Comparison of ENCODE assay signal across 22 cellular contexts in genomic region chr15:89863918-89864317, GRCh38. TPM values are rescaled to one million over a fixed set of nuclear protein-coding genes. Genes with fewer than 3 reads are reported as not detected.
DNase-seq lines count a peak whose midpoint lies in the region; ATAC-seq, FAIRE-seq and TF ChIP-seq lines count a peak whose summit lies in the region.
"Had no signal": no experiment of that assay in that cellular context is flagged by ENCODE, and none has a peak within 500 bp of the region (broad histone marks: within the 10 kb centered on the region; RNA-seq: fewer than 3 reads in every experiment).

No MANE protein-coding gene starts in this region.

- intact Hi-C loops in HepG2 (cut with micrococcal nuclease; ENCODE audit: unreplicated experiment): no loop called here

- H4K20me1 ChIP-seq in HepG2 (ENCODE audit: insufficient read depth, low read length) (no peaks in the 10 kb centered on the region), SK-N-SH (ENCODE audit: insufficient read depth) (no peaks in the 10 kb centered on the region)

- H3K4me3 ChIP-seq in LNCaP clone FGC (ENCODE audit: low read depth, low read length): no peak overlapping the region
- no peak overlapping the region for H3K4me3 ChIP-seq in choroid plexus epithelial cell (ENCODE audit: low read depth, low read length)
- no peak overlapping the region for H3K4me3 ChIP-seq in HepG2 (replicated peaks in 1 of 3; ENCODE audit: insufficient read depth in 1 of 3, low read depth in 2 of 3, low read length in 3 of 3)
- no peak overlapping the region for H3K4me3 ChIP-seq in subcutaneous abdominal adipose tissue (ENCODE audit: low read depth in 1 of 5, low read length in 5 of 5)
- H3K4me3 ChIP-seq in SK-N-SH (ENCODE audit: low read depth in 2 of 2, low read length in 1 of 2): no peak overlapping the region
- H3K4me3 ChIP-seq: coronary artery, heart left ventricle, thyroid gland had no signal

- CTCF ChIA-PET in HepG2 (lab: Yijun Ruan, JAX; ENCODE audit: low intra/inter-chr PET ratio, low total read pairs) (no interaction called here), SK-N-SH (lab: Yijun Ruan, JAX) (interaction anchor here (1.1 to 3.9 kb wide), 3 partner anchors 11 to 103 kb away, joined by 3 to 20 read pairs (median 11); no protein-coding TSS in a partner anchor)

- H3K27ac ChIP-seq in HepG2 (ENCODE audit: extremely low read length, insufficient read depth, low read length) (no peak overlapping the region), subcutaneous abdominal adipose tissue (ENCODE audit: low read depth, low read length) (peak overlapping the region; percentile 30), SK-N-SH (ENCODE audit: low read depth in 2 of 2, low read length in 1 of 2) (no peak overlapping the region)
- H3K27ac ChIP-seq: coronary artery, heart left ventricle, thyroid gland had no signal

- no peaks in the 10 kb centered on the region for H3K79me2 ChIP-seq in HepG2 (ENCODE audit: insufficient read depth, low read length)
- no peaks in the 10 kb centered on the region for H3K79me2 ChIP-seq in SK-N-SH (ENCODE audit: insufficient read depth)

- H3K9me3 ChIP-seq in HepG2 (ENCODE audit: low read length) (no peaks in the 10 kb centered on the region), subcutaneous abdominal adipose tissue (ENCODE audit: control insufficient read depth in 5 of 5, low read length in 5 of 5) (no peaks in the 10 kb centered on the region), SK-N-SH (no peaks in the 10 kb centered on the region)
- H3K9me3 ChIP-seq: BE2C, heart left ventricle, thyroid gland had no signal

- no peak overlapping the region for H3K4me2 ChIP-seq in HepG2 (ENCODE audit: low read depth, low read length)
- H3K4me2 ChIP-seq in SK-N-SH: no peak overlapping the region

- TF ChIP-seq CTCF in LNCaP clone FGC (IDR thresholded peaks at IDR 0.05; ENCODE audit: control insufficient read depth, extremely low read depth, insufficient read depth) (no peak), choroid plexus epithelial cell (conservative IDR thresholded peaks at IDR 0.05; ENCODE audit: low read depth, low read length) (no peak), HepG2 (CRISPR knock-in tag; IDR thresholded peaks at IDR 0.05) (no peak), SK-N-SH (IDR thresholded peaks at IDR 0.05) (no peak)

- no peak for FAIRE-seq in HepG2 (lab: Jason Lieb, UNC)
- FAIRE-seq: H1 had no signal

- BruUV-seq in HepG2 (replicated peaks; lab: Mats Ljungman, UMichigan): no TSS peak

- no peak for TF ChIP-seq POLR2A in HepG2 (IDR thresholded peaks at IDR 0.05; ENCODE audit: insufficient read depth in 1 of 2, low read depth in 2 of 2, low read length in 2 of 2)

- H3K4me1 ChIP-seq in HepG2 (ENCODE audit: insufficient read depth, low read length) (peaks cover 19% of the 10 kb centered on the region), subcutaneous abdominal adipose tissue (ENCODE audit: control insufficient read depth in 5 of 5, insufficient read depth in 5 of 5, low read length in 5 of 5) (peaks cover 0 to 20% (median 12%) of the 10 kb centered on the region in 5 donors), SK-N-SH (ENCODE audit: control insufficient read depth in 1 of 2, insufficient read depth in 2 of 2, low read depth in 1 of 2, low read length in 1 of 2) (peaks cover 0 to 2% of the 10 kb centered on the region in 2 experiments; a peak in 1 of 4 replicates)
- H3K4me1 ChIP-seq: BE2C, thyroid gland had no signal

- H3K27me3 ChIP-seq in HepG2 (ENCODE audit: control insufficient read depth in 1 of 2, insufficient read depth in 2 of 2, low read length in 2 of 2) (no peaks in the 10 kb centered on the region), subcutaneous abdominal adipose tissue (ENCODE audit: control insufficient read depth in 5 of 5, insufficient read depth in 4 of 5, low read length in 5 of 5) (no peaks in the 10 kb centered on the region), SK-N-SH (ENCODE audit: insufficient read depth) (no peaks in the 10 kb centered on the region)
- H3K27me3 ChIP-seq: BE2C, heart left ventricle, thyroid gland had no signal

- H2AFZ ChIP-seq in HepG2 (ENCODE audit: low read length): no peak overlapping the region
- H2AFZ ChIP-seq in SK-N-SH (ENCODE audit: low read depth): no peak overlapping the region

- TF ChIP-seq RAD21 in HepG2 (CRISPR knock-in tag; IDR thresholded peaks at IDR 0.05): no peak
- TF ChIP-seq RAD21 in SK-N-SH (IDR thresholded peaks at IDR 0.05; ENCODE audit: low read length): no peak

- DNase-seq in LNCaP clone FGC (ENCODE audit: low read depth) (peak; percentile 54), choroid plexus epithelial cell (ENCODE audit: low read depth) (peak; percentile 48), HepG2 (ENCODE audit: low spot score) (no peak), NCI-H1092 (lab: John Stamatoyannopoulos, UW) (no peak), SK-N-SH (no peak), cerebellar nuclear complex (lab: John Stamatoyannopoulos, UW) (no peak)
- DNase-seq: activated CD4-positive, alpha-beta T cell treated with anti-CD3 and anti-CD28 coated beads, Interleukin-2, amount 10 ng/mL, durations not matched to agents 7 days and 5 days; activated naive CD8-positive, alpha-beta T cell treated with anti-CD3 and anti-CD28 coated beads for 36 hours; BE2C; endodermal cell; heart left ventricle; left ventricle myocardium superior; NCI-H524; RPMI8226; stimulated activated CD4-positive, alpha-beta T cell treated with anti-CD3 and anti-CD28 coated beads, Interleukin-2, amount 100 ng/mL, for 48 hours; stimulated activated naive CD4-positive, alpha-beta T cell treated with Interleukin-2 at 50 U/mL for 16 hours; T-helper 2 cell; thyroid gland had no signal

- POLR2A ChIA-PET in HepG2 (lab: Yijun Ruan, JAX): no interaction called here
- POLR2A ChIA-PET in SK-N-SH (lab: Yijun Ruan, JAX): no interaction called here

- no peak for ATAC-seq in HepG2
- ATAC-seq: activated T-helper 17 cell treated with anti-CD3 and anti-CD28 coated beads, Interleukin-2, amount 50 U/mL, for 72 hours; heart left ventricle; left ventricle myocardium superior had no signal

- H3F3A ChIP-seq in SK-N-SH (replicated peaks; ENCODE audit: insufficient read depth): no peaks in the 10 kb centered on the region

- H3K9me2 ChIP-seq in SK-N-SH: no peaks in the 10 kb centered on the region

- in situ Hi-C loops in HepG2 (cut with HindIII; ENCODE audit: extremely low pct_ligation_motif_present, low pct_unique_long_range_greater_than_20kb): no loop called here

- TF ChIP-seq EP300 in HepG2 (IDR thresholded peaks at IDR 0.05; ENCODE audit: low read depth in 2 of 2, low read length in 2 of 2) (no peak), HepG2 (CRISPR knock-in tag; IDR thresholded peaks at IDR 0.05; ENCODE audit: borderline replicate concordance) (no peak), SK-N-SH (IDR thresholded peaks at IDR 0.05; ENCODE audit: borderline replicate concordance in 1 of 2, low read depth in 1 of 2, low read length in 1 of 2) (no peak)

- H3K9ac ChIP-seq in HepG2 (ENCODE audit: insufficient read depth, low read depth, low read length) (no peak overlapping the region), subcutaneous abdominal adipose tissue (ENCODE audit: low read length in 5 of 5) (no peak overlapping the region), SK-N-SH (no peak overlapping the region)

- H3K36me3 ChIP-seq in HepG2 (replicated peaks in 1 of 2; ENCODE audit: control insufficient read depth in 1 of 2, insufficient read depth in 2 of 2, low read length in 2 of 2) (peaks cover 3 to 13% of the 10 kb centered on the region in 2 experiments; a peak in 3 of 5 replicates), subcutaneous abdominal adipose tissue (ENCODE audit: control insufficient read depth in 5 of 5, insufficient read depth in 5 of 5, low read length in 5 of 5) (peaks cover 13 to 34% (median 28%) of the 10 kb centered on the region in 5 donors), SK-N-SH (replicated peaks in 1 of 2; ENCODE audit: control insufficient read depth in 1 of 2, insufficient read depth in 2 of 2, low read length in 1 of 2) (peaks cover 44 to 46% of the 10 kb centered on the region in 2 experiments)

RNA-seq across cellular contexts. Expression of gene AP3S2, which starts 29.9 kb away (rescaled TPM):
- total RNA-seq in HepG2 (2016; rRNA removed; fragmentation: Illumina TruSeq; extraction: Trizol): 44.4 and 69.5 TPM in 2 replicates
- 14.8 and 16.1 TPM in 2 replicates for total RNA-seq in HepG2 (2016; cell fraction: cytosol; rRNA removed; fragmentation: Illumina TruSeq; extraction: Trizol; ENCODE audit: low read depth)
- total RNA-seq in HepG2 (2016; cell fraction: insoluble cytoplasmic fraction; rRNA removed; fragmentation: Illumina TruSeq; extraction: Trizol): 44.6 and 83.7 TPM in 2 replicates
- 19.4 and 21.8 TPM in 2 replicates for total RNA-seq in HepG2 (2016; cell fraction: membrane; rRNA removed; fragmentation: Illumina TruSeq; extraction: Trizol)
- 26.9 and 31.9 TPM in 2 replicates for total RNA-seq in HepG2 (2016; cell fraction: nucleus; rRNA removed; fragmentation: Illumina TruSeq; extraction: Trizol)
- polyA plus RNA-seq in HepG2 (2011; rRNA removed) (16.5 and 17.6 TPM in 2 replicates), SK-N-SH (2012; rRNA removed) (11.9 and 19.4 TPM in 2 replicates)
- 13.1 and 25.8 TPM in 2 replicates for polyA plus RNA-seq in HepG2 (2011; cell fraction: cytosol; rRNA removed)
- polyA plus RNA-seq in HepG2 (2011; cell fraction: nucleus; rRNA removed): 10.5 and 11.5 TPM in 2 replicates
- polyA plus RNA-seq in HepG2 (2012): 22.0 and 35.9 TPM in 2 replicates
- 4.3 and 5.8 TPM in 2 replicates for polyA plus RNA-seq in HepG2 (2016; cell fraction: cytosol; fragmentation: Illumina TruSeq; extraction: Trizol; ENCODE audit: low read depth)
- polyA plus RNA-seq in HepG2 (2016; cell fraction: insoluble cytoplasmic fraction; fragmentation: Illumina TruSeq; extraction: Trizol; ENCODE audit: low read depth): 44.5 and 54.7 TPM in 2 replicates
- polyA plus RNA-seq in HepG2 (2016; cell fraction: membrane; fragmentation: Illumina TruSeq; extraction: Trizol; ENCODE audit: low read depth): 8.7 and 9.0 TPM in 2 replicates
- polyA plus RNA-seq in HepG2 (2016; cell fraction: nucleus; fragmentation: Illumina TruSeq; extraction: Trizol; ENCODE audit: insufficient read depth, low read depth): 14.9 and 16.6 TPM in 2 replicates
- polyA minus RNA-seq in HepG2 (2011; rRNA and poly(A)+ RNA removed; ENCODE audit: low replicate concordance): 52.1 and 55.9 TPM in 2 replicates
- 20.8 and 31.4 TPM in 2 replicates for polyA minus RNA-seq in HepG2 (2011; cell fraction: cytosol; rRNA and poly(A)+ RNA removed)
- polyA minus RNA-seq in HepG2 (2011; cell fraction: nucleus; rRNA and poly(A)+ RNA removed): 37.1 and 44.4 TPM in 2 replicates
- polyA plus RNA-seq in SK-N-SH (2012; cell fraction: cytosol; rRNA removed): 26.2 and 27.1 TPM in 2 replicates
- 15.0 and 20.9 TPM in 2 replicates for polyA plus RNA-seq in SK-N-SH (2012; cell fraction: nucleus; rRNA removed)

RNA-seq across cellular contexts. Expression of gene ARPIN, which starts 48.8 kb away (rescaled TPM):
- total RNA-seq in HepG2 (2016; rRNA removed; fragmentation: Illumina TruSeq; extraction: Trizol): 5.0 and 5.3 TPM in 2 replicates
- total RNA-seq in HepG2 (2016; cell fraction: cytosol; rRNA removed; fragmentation: Illumina TruSeq; extraction: Trizol; ENCODE audit: low read depth): 1.2 and 1.7 TPM in 2 replicates
- 4.1 and 5.0 TPM in 2 replicates for total RNA-seq in HepG2 (2016; cell fraction: insoluble cytoplasmic fraction; rRNA removed; fragmentation: Illumina TruSeq; extraction: Trizol)
- 2.6 and 2.8 TPM in 2 replicates for total RNA-seq in HepG2 (2016; cell fraction: membrane; rRNA removed; fragmentation: Illumina TruSeq; extraction: Trizol)
- total RNA-seq in HepG2 (2016; cell fraction: nucleus; rRNA removed; fragmentation: Illumina TruSeq; extraction: Trizol): 4.1 and 5.5 TPM in 2 replicates
- 2.8 and 2.9 TPM in 2 replicates for polyA plus RNA-seq in HepG2 (2011; rRNA removed)
- polyA plus RNA-seq in HepG2 (2011; cell fraction: cytosol; rRNA removed): 1.7 and 2.2 TPM in 2 replicates
- polyA plus RNA-seq in HepG2 (2011; cell fraction: nucleus; rRNA removed): 3.2 and 3.8 TPM in 2 replicates
- polyA plus RNA-seq in HepG2 (2012): 1.8 and 3.2 TPM in 2 replicates
- 0.83 and 1.00 TPM in 2 replicates for polyA plus RNA-seq in HepG2 (2016; cell fraction: cytosol; fragmentation: Illumina TruSeq; extraction: Trizol; ENCODE audit: low read depth)
- 4.0 and 4.8 TPM in 2 replicates for polyA plus RNA-seq in HepG2 (2016; cell fraction: insoluble cytoplasmic fraction; fragmentation: Illumina TruSeq; extraction: Trizol; ENCODE audit: low read depth)
- 1.8 TPM in 2 replicates for polyA plus RNA-seq in HepG2 (2016; cell fraction: membrane; fragmentation: Illumina TruSeq; extraction: Trizol; ENCODE audit: low read depth)
- 4.8 and 6.0 TPM in 2 replicates for polyA plus RNA-seq in HepG2 (2016; cell fraction: nucleus; fragmentation: Illumina TruSeq; extraction: Trizol; ENCODE audit: insufficient read depth, low read depth)
- polyA minus RNA-seq in HepG2 (2011; rRNA and poly(A)+ RNA removed; ENCODE audit: low replicate concordance): 4.6 and 18.8 TPM in 2 replicates
- 1.5 and 1.8 TPM in 2 replicates for polyA minus RNA-seq in HepG2 (2011; cell fraction: cytosol; rRNA and poly(A)+ RNA removed)
- 4.5 and 6.6 TPM in 2 replicates for polyA minus RNA-seq in HepG2 (2011; cell fraction: nucleus; rRNA and poly(A)+ RNA removed)
- polyA plus RNA-seq in SK-N-SH (2012; rRNA removed): 13.0 and 13.5 TPM in 2 replicates
- 11.4 and 11.6 TPM in 2 replicates for polyA plus RNA-seq in SK-N-SH (2012; cell fraction: cytosol; rRNA removed)
- 13.0 and 13.8 TPM in 2 replicates for polyA plus RNA-seq in SK-N-SH (2012; cell fraction: nucleus; rRNA removed)
- total RNA-seq: activated CD4-positive, alpha-beta T cell treated with anti-CD3 and anti-CD28 coated beads, Interleukin-2, amount 10 ng/mL, durations not matched to agents 7 days and 5 days; activated naive CD8-positive, alpha-beta T cell treated with anti-CD3 and anti-CD28 coated beads for 36 hours; activated T-helper 17 cell treated with anti-CD3 and anti-CD28 coated beads, Interleukin-2, amount 50 U/mL, for 72 hours had no signal

RNA-seq across cellular contexts. Expression of gene ANPEP, which starts 49.3 kb away (rescaled TPM):
- 34.6 and 60.4 TPM in 2 replicates for total RNA-seq in HepG2 (2016; rRNA removed; fragmentation: Illumina TruSeq; extraction: Trizol)
- total RNA-seq in HepG2 (2016; cell fraction: cytosol; rRNA removed; fragmentation: Illumina TruSeq; extraction: Trizol; ENCODE audit: low read depth): 15.6 and 16.8 TPM in 2 replicates
- 26.1 and 65.2 TPM in 2 replicates for total RNA-seq in HepG2 (2016; cell fraction: insoluble cytoplasmic fraction; rRNA removed; fragmentation: Illumina TruSeq; extraction: Trizol)
- 26.0 and 27.7 TPM in 2 replicates for total RNA-seq in HepG2 (2016; cell fraction: membrane; rRNA removed; fragmentation: Illumina TruSeq; extraction: Trizol)
- total RNA-seq in HepG2 (2016; cell fraction: nucleus; rRNA removed; fragmentation: Illumina TruSeq; extraction: Trizol): 86.6 and 113 TPM in 2 replicates
- polyA plus RNA-seq in HepG2 (2011; rRNA removed) (91.6 and 133 TPM in 2 replicates), SK-N-SH (2012; rRNA removed) (25.8 and 51.0 TPM in 2 replicates)
- 71.6 and 76.1 TPM in 2 replicates for polyA plus RNA-seq in HepG2 (2011; cell fraction: cytosol; rRNA removed)
- polyA plus RNA-seq in HepG2 (2011; cell fraction: nucleus; rRNA removed): 264 and 286 TPM in 2 replicates
- polyA plus RNA-seq in HepG2 (2012): 157 and 182 TPM in 2 replicates
- 14.0 and 14.9 TPM in 2 replicates for polyA plus RNA-seq in HepG2 (2016; cell fraction: cytosol; fragmentation: Illumina TruSeq; extraction: Trizol; ENCODE audit: low read depth)
- polyA plus RNA-seq in HepG2 (2016; cell fraction: insoluble cytoplasmic fraction; fragmentation: Illumina TruSeq; extraction: Trizol; ENCODE audit: low read depth): 44.3 and 62.9 TPM in 2 replicates
- 31.7 and 35.7 TPM in 2 replicates for polyA plus RNA-seq in HepG2 (2016; cell fraction: membrane; fragmentation: Illumina TruSeq; extraction: Trizol; ENCODE audit: low read depth)
- polyA plus RNA-seq in HepG2 (2016; cell fraction: nucleus; fragmentation: Illumina TruSeq; extraction: Trizol; ENCODE audit: insufficient read depth, low read depth): 327 and 338 TPM in 2 replicates
- 0.07 and 103 TPM in 2 replicates for polyA minus RNA-seq in HepG2 (2011; rRNA and poly(A)+ RNA removed; ENCODE audit: low replicate concordance)
- polyA minus RNA-seq in HepG2 (2011; cell fraction: cytosol; rRNA and poly(A)+ RNA removed): 60.8 and 79.8 TPM in 2 replicates
- 44.8 and 60.0 TPM in 2 replicates for polyA minus RNA-seq in HepG2 (2011; cell fraction: nucleus; rRNA and poly(A)+ RNA removed)
- 16.3 and 22.6 TPM in 2 replicates for polyA plus RNA-seq in SK-N-SH (2012; cell fraction: cytosol; rRNA removed)
- 59.5 and 61.6 TPM in 2 replicates for polyA plus RNA-seq in SK-N-SH (2012; cell fraction: nucleus; rRNA removed)

Comparison
In these comparisons a context has a peak if more than half of its experiments do, and no peak if none do; other contexts are left out.
1. DNase-seq: peak in LNCaP clone FGC (single experiment) and choroid plexus epithelial cell (single experiment); none in HepG2 (single experiment), NCI-H1092 (single experiment), SK-N-SH (single experiment) and cerebellar nuclear complex (0 of 2).